ENCODE assay signal across 34 cellular contexts in the genomic region with DNA sequence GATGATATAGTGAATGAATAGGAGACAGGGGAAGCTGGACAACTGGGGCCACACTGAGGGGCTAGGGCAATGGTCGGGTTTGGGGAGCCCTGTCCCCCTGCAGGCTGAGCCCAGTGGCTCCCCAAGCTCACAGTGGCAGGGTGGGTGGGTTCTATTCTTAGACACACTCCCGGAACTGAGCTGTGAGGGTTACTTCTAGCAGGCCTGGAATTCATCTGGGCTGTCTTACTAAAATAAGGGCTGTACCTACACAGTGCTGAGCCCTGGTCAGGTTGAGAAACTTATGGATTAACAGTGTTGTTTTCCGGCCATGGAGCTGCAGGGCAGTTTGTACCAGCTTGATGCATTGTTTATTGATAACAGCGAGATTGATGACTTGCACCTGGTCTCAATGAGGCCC.
"Had no signal": no experiment of that assay in that cellular context is flagged by ENCODE, and none has a peak within 500 bp of the region (broad histone marks: within the 10 kb centered on the region; RNA-seq: fewer than 3 reads in every experiment).

No MANE protein-coding gene starts in this region.

- H3K9me3 ChIP-seq: adrenal gland, body of pancreas, esophagus muscularis mucosa, gastrocnemius medialis, heart right ventricle had no signal

- H3K4me1 ChIP-seq: adrenal gland, esophagus muscularis mucosa, foreskin keratinocyte, gastrocnemius medialis had no signal

- ATAC-seq: activated CD4-positive, CD25-positive, alpha-beta regulatory T cell treated with anti-CD3 and anti-CD28 coated beads, Interleukin-2, amount 50 U/mL, for 24 hours; activated CD8-positive, alpha-beta T cell treated with anti-CD3 and anti-CD28 coated beads for 36 hours; activated naive CD8-positive, alpha-beta T cell treated with anti-CD3 and anti-CD28 coated beads, Interleukin-2, amount 50 U/mL, for 24 hours; activated T-cell treated with anti-CD3 and anti-CD28 coated beads, Interleukin-2, amount 50 U/mL, for 4 hours; body of pancreas; effector memory CD8-positive, alpha-beta T cell; foreskin keratinocyte; gastrocnemius medialis; T-cell had no signal

- H3K36me3 ChIP-seq: adrenal gland, esophagus muscularis mucosa, gastrocnemius medialis, heart right ventricle, WERI-Rb-1 had no signal

- DNase-seq: activated B cell treated with CpG ODN at 0.5 μM for 24 hours; activated CD4-positive, alpha-beta T cell treated with anti-CD3 and anti-CD28 coated beads for 48 hours; activated CD4-positive, alpha-beta T cell treated with anti-CD3 and anti-CD28 coated beads, Interleukin-2, amount 50 U/mL, for 1 hour; activated CD4-positive, alpha-beta T cell treated with anti-CD3 and anti-CD28 coated beads, Interleukin-2, amount 50 U/mL, for 48 hours; activated CD8-positive, alpha-beta memory T cell treated with anti-CD3 and anti-CD28 coated beads for 24 hours; activated CD8-positive, alpha-beta T cell treated with anti-CD3 and anti-CD28 coated beads for 36 hours; activated effector memory CD4-positive, alpha-beta T cell treated with anti-CD3 and anti-CD28 coated beads, Interleukin-2, amount 50 U/mL, for 16 hours; activated naive CD4-positive, alpha-beta T cell treated with anti-CD3 and anti-CD28 coated beads for 36 hours; activated naive CD8-positive, alpha-beta T cell treated with anti-CD3 and anti-CD28 coated beads for 36 hours; activated naive CD8-positive, alpha-beta T cell treated with anti-CD3 and anti-CD28 coated beads, Interleukin-2, amount 50 U/mL, for 24 hours; activated T-cell treated with anti-CD3 and anti-CD28 coated beads, Interleukin-2, amount 50 U/mL, for 4 hours; adrenal gland; amygdala; aorta; body of pancreas; cortex of kidney; dermis blood vessel endothelial cell; effector CD4-positive, alpha-beta T cell; effector memory CD8-positive, alpha-beta T cell; erythroblast; foreskin keratinocyte; gastrocnemius medialis; glutamatergic neuron; heart right ventricle; T-cell; T1000; WERI-Rb-1 had no signal

- H3K4me3 ChIP-seq: adrenal gland, body of pancreas, esophagus muscularis mucosa, gastrocnemius medialis, heart right ventricle had no signal

- H3K9me3 Mint-ChIP-seq: activated B cell treated with CpG ODN at 0.5 μM for 24 hours; activated CD8-positive, alpha-beta T cell treated with anti-CD3 and anti-CD28 coated beads for 36 hours; activated naive CD4-positive, alpha-beta T cell treated with anti-CD3 and anti-CD28 coated beads for 36 hours; activated naive CD4-positive, alpha-beta T cell treated with anti-CD3 and anti-CD28 coated beads, Interleukin-2, amount 50 U/mL, for 24 hours; activated naive CD8-positive, alpha-beta T cell treated with anti-CD3 and anti-CD28 coated beads for 36 hours; activated naive CD8-positive, alpha-beta T cell treated with anti-CD3 and anti-CD28 coated beads, Interleukin-2, amount 50 U/mL, for 24 hours; activated T-cell treated with anti-CD3 and anti-CD28 coated beads, Interleukin-2, amount 50 U/mL, for 4 hours; activated T-helper 2 cell treated with anti-CD3 and anti-CD28 coated beads, Interferon-gamma antibody, Interleukin-2, Interleukin-4, amounts not matched to agents 10 μg/mL and 5 μg/mL and 100 μg/mL, durations not matched to agents 14 hours and 24 hours and 36 hours; central memory CD8-positive, alpha-beta T cell; effector memory CD8-positive, alpha-beta T cell; T-cell; T-helper 1 cell treated with Interleukin-12 subunit alpha and Interleukin-12 subunit beta and Interleukin-4 antibody, amounts not matched to agents 30 μg/mL and 1 μg/mL, for 36 hours; T-helper 2 cell treated with Interferon-gamma antibody and Interleukin-4, amounts not matched to agents 5 μg/mL and 100 μg/mL, for 36 hours had no signal

- H3K4me1 Mint-ChIP-seq: activated naive CD4-positive, alpha-beta T cell treated with anti-CD3 and anti-CD28 coated beads, Interleukin-2, amount 50 U/mL, for 24 hours; activated naive CD8-positive, alpha-beta T cell treated with anti-CD3 and anti-CD28 coated beads for 36 hours; activated naive CD8-positive, alpha-beta T cell treated with anti-CD3 and anti-CD28 coated beads, Interleukin-2, amount 50 U/mL, for 24 hours; central memory CD8-positive, alpha-beta T cell; T-cell had no signal

- H3K4me3 Mint-ChIP-seq: activated B cell treated with CpG ODN at 0.5 μM for 24 hours; activated CD8-positive, alpha-beta T cell treated with anti-CD3 and anti-CD28 coated beads for 36 hours; activated naive CD4-positive, alpha-beta T cell treated with anti-CD3 and anti-CD28 coated beads for 36 hours; activated naive CD4-positive, alpha-beta T cell treated with anti-CD3 and anti-CD28 coated beads, Interleukin-2, amount 50 U/mL, for 24 hours; activated naive CD8-positive, alpha-beta T cell treated with anti-CD3 and anti-CD28 coated beads for 36 hours; activated naive CD8-positive, alpha-beta T cell treated with anti-CD3 and anti-CD28 coated beads, Interleukin-2, amount 50 U/mL, for 24 hours; activated T-cell treated with anti-CD3 and anti-CD28 coated beads, Interleukin-2, amount 50 U/mL, for 4 hours; central memory CD8-positive, alpha-beta T cell; effector memory CD8-positive, alpha-beta T cell; T-cell; T-helper 1 cell treated with Interleukin-12 subunit alpha and Interleukin-12 subunit beta and Interleukin-4 antibody, amounts not matched to agents 30 μg/mL and 1 μg/mL, for 36 hours; T-helper 2 cell treated with Interferon-gamma antibody and Interleukin-4, amounts not matched to agents 5 μg/mL and 100 μg/mL, for 36 hours had no signal

- H3K27me3 ChIP-seq: adrenal gland, body of pancreas, esophagus muscularis mucosa, gastrocnemius medialis, heart right ventricle had no signal

- H3K27ac Mint-ChIP-seq: activated CD8-positive, alpha-beta T cell treated with anti-CD3 and anti-CD28 coated beads for 36 hours; activated naive CD4-positive, alpha-beta T cell treated with anti-CD3 and anti-CD28 coated beads for 36 hours; activated naive CD4-positive, alpha-beta T cell treated with anti-CD3 and anti-CD28 coated beads, Interleukin-2, amount 50 U/mL, for 24 hours; activated naive CD8-positive, alpha-beta T cell treated with anti-CD3 and anti-CD28 coated beads for 36 hours; activated naive CD8-positive, alpha-beta T cell treated with anti-CD3 and anti-CD28 coated beads, Interleukin-2, amount 50 U/mL, for 24 hours; activated T-helper 2 cell treated with anti-CD3 and anti-CD28 coated beads, Interferon-gamma antibody, Interleukin-2, Interleukin-4, amounts not matched to agents 10 μg/mL and 5 μg/mL and 100 μg/mL, durations not matched to agents 14 hours and 24 hours and 36 hours; effector memory CD8-positive, alpha-beta T cell; T-cell; T-helper 1 cell treated with Interleukin-12 subunit alpha and Interleukin-12 subunit beta and Interleukin-4 antibody, amounts not matched to agents 30 μg/mL and 1 μg/mL, for 36 hours; T-helper 2 cell treated with Interferon-gamma antibody and Interleukin-4, amounts not matched to agents 5 μg/mL and 100 μg/mL, for 36 hours had no signal

- H3K36me3 Mint-ChIP-seq: activated naive CD4-positive, alpha-beta T cell treated with anti-CD3 and anti-CD28 coated beads, Interleukin-2, amount 50 U/mL, for 24 hours; activated naive CD8-positive, alpha-beta T cell treated with anti-CD3 and anti-CD28 coated beads for 36 hours; T-cell had no signal

- H3K27me3 Mint-ChIP-seq: activated B cell treated with CpG ODN at 0.5 μM for 24 hours; activated CD8-positive, alpha-beta T cell treated with anti-CD3 and anti-CD28 coated beads for 36 hours; activated naive CD4-positive, alpha-beta T cell treated with anti-CD3 and anti-CD28 coated beads, Interleukin-2, amount 50 U/mL, for 24 hours; activated naive CD8-positive, alpha-beta T cell treated with anti-CD3 and anti-CD28 coated beads for 36 hours; activated naive CD8-positive, alpha-beta T cell treated with anti-CD3 and anti-CD28 coated beads, Interleukin-2, amount 50 U/mL, for 24 hours; central memory CD8-positive, alpha-beta T cell; effector memory CD8-positive, alpha-beta T cell; T-cell had no signal

- H3K27ac ChIP-seq: adrenal gland, body of pancreas, esophagus muscularis mucosa, foreskin keratinocyte, gastrocnemius medialis, heart right ventricle, WERI-Rb-1 had no signal
